ENCODE assay signal across 8 cellular contexts in genomic region chr2:230409316-230409715, GRCh38. TPM values are rescaled to one million over a fixed set of nuclear protein-coding genes. Genes with fewer than 3 reads are reported as not detected.
DNase-seq lines count a peak whose midpoint lies in the region; ATAC-seq and TF ChIP-seq lines count a peak whose summit lies in the region.
"Not testable (repeated sequence)": the region's sequence is repeated elsewhere in the genome, so short reads cannot be mapped to it uniquely, and the experiment has no call there.

No MANE protein-coding gene starts in this region.

- H4K91ac ChIP-seq in mesenchymal stem cell (ENCODE audit: low read length) = not testable (repeated sequence)

- peak overlapping the region; percentile 42 for H3K9ac ChIP-seq in mesenchymal stem cell (ENCODE audit: low read length)
- H3K9ac ChIP-seq in skeletal muscle tissue (ENCODE audit: low read depth in 1 of 3, low read length in 3 of 3) = not testable (repeated sequence)

- peaks cover 35% of the 10 kb centered on the region for H3K36me3 Mint-ChIP-seq in CD8-positive, alpha-beta T cell
- peaks cover 32% of the 10 kb centered on the region for H3K36me3 Mint-ChIP-seq in T-cell
- peaks cover 12% of the 10 kb centered on the region for H3K36me3 Mint-ChIP-seq in activated naive CD4-positive, alpha-beta T cell treated with anti-CD3 and anti-CD28 coated beads, Interleukin-2, amount 50 U/mL, for 24 hours

- H3K4me3 Mint-ChIP-seq in CD8-positive, alpha-beta T cell; activated naive CD4-positive, alpha-beta T cell treated with anti-CD3 and anti-CD28 coated beads, Interleukin-2, amount 50 U/mL, for 24 hours: not testable (repeated sequence)
- peak overlapping the region in 1 of 3 donors; percentile 91 for H3K4me3 Mint-ChIP-seq in T-cell

- not testable (repeated sequence) for DNase-seq in CD8-positive, alpha-beta T cell; T-cell; right atrium auricular region (ENCODE audit: low spot score); mesenchymal stem cell
- peak; percentile 85 for DNase-seq in esophagus muscularis mucosa (ENCODE audit: extremely low spot score)
- DNase-seq in uterus = peak in 1 of 2 donors; percentile 34

- H3K27me3 ChIP-seq in CD8-positive, alpha-beta T cell (ENCODE audit: insufficient read depth, low read length); esophagus muscularis mucosa; right atrium auricular region; mesenchymal stem cell (ENCODE audit: control insufficient read depth in 1 of 2, insufficient read depth in 1 of 2, low read length in 2 of 2); skeletal muscle tissue (ENCODE audit: control insufficient read depth in 3 of 3, insufficient read depth in 3 of 3, low read length in 3 of 3); uterus: not testable (repeated sequence)

- H3K36me3 ChIP-seq in CD8-positive, alpha-beta T cell (ENCODE audit: insufficient read depth, low read length); esophagus muscularis mucosa; right atrium auricular region; mesenchymal stem cell (ENCODE audit: control insufficient read depth in 1 of 2, insufficient read depth in 2 of 2, low read depth in 1 of 2, low read length in 2 of 2); skeletal muscle tissue (ENCODE audit: control insufficient read depth in 3 of 3, insufficient read depth in 3 of 3, low read length in 3 of 3); uterus: not testable (repeated sequence)

- not testable (repeated sequence) for ATAC-seq in CD8-positive, alpha-beta T cell
- ATAC-seq in T-cell (replicated peaks in 1 of 4) = peak in 1 of 4 experiments; percentile 22

- not testable (repeated sequence) for H2AK5ac ChIP-seq in mesenchymal stem cell (ENCODE audit: low read length, severe bottlenecking)

- not testable (repeated sequence) for H3K18ac ChIP-seq in mesenchymal stem cell (ENCODE audit: low read depth in 1 of 2, low read length in 2 of 2)

- intact Hi-C loops in CD8-positive, alpha-beta T cell (cut with DNase I, micrococcal nuclease); esophagus muscularis mucosa (cut with DNase I); uterus (cut with DNase I; ENCODE audit: low total_unique reads): not testable (repeated sequence)

- not testable (repeated sequence) for H3K27ac ChIP-seq in CD8-positive, alpha-beta T cell (ENCODE audit: low read depth, low read length); mesenchymal stem cell (ENCODE audit: low read length, poor library complexity, severe bottlenecking)
- H3K27ac ChIP-seq in esophagus muscularis mucosa (replicated peaks in 1 of 4) (peak overlapping the region; percentile 33 to 69 (median 62)), right atrium auricular region (peak overlapping the region; percentile 54 to 68), skeletal muscle tissue (ENCODE audit: low read depth, low read length) (peak overlapping the region; percentile 68), uterus (peak overlapping the region; percentile 12 to 40)

- H3K14ac ChIP-seq in mesenchymal stem cell (ENCODE audit: low read length in 2 of 2) = not testable (repeated sequence)

- WGBS in esophagus muscularis mucosa = 48% methylated on average over 2 of the region's 2 CpGs
- WGBS in mesenchymal stem cell = 83% methylated on average over 2 of the region's 2 CpGs

- H2BK5ac ChIP-seq in mesenchymal stem cell (ENCODE audit: low read depth, low read length, poor library complexity, severe bottlenecking) = not testable (repeated sequence)

- not testable (repeated sequence) for H3K4me3 ChIP-seq in CD8-positive, alpha-beta T cell (ENCODE audit: low read depth, low read length); esophagus muscularis mucosa; right atrium auricular region; mesenchymal stem cell (ENCODE audit: insufficient read depth in 1 of 2, low read depth in 1 of 2, low read length in 2 of 2); skeletal muscle tissue (ENCODE audit: low read length in 3 of 3); uterus

- H3K27me3 Mint-ChIP-seq in CD8-positive, alpha-beta T cell (ENCODE audit: low read depth); T-cell; activated naive CD4-positive, alpha-beta T cell treated with anti-CD3 and anti-CD28 coated beads, Interleukin-2, amount 50 U/mL, for 24 hours: not testable (repeated sequence)

- not testable (repeated sequence) for H3K9me3 Mint-ChIP-seq in CD8-positive, alpha-beta T cell; T-cell; activated naive CD4-positive, alpha-beta T cell treated with anti-CD3 and anti-CD28 coated beads, Interleukin-2, amount 50 U/mL, for 24 hours

- POLR2A ChIA-PET in CD8-positive, alpha-beta T cell (lab: Charles Lee) = interaction anchor here (1.5 kb wide), 1 partner anchor 22 kb away, joined by 4 read pairs; no protein-coding TSS in a partner anchor
- POLR2A ChIA-PET in T-cell (lab: Charles Lee) = not testable (repeated sequence)

- H3K4me1 ChIP-seq in CD8-positive, alpha-beta T cell (ENCODE audit: insufficient read depth, low read length) = peaks cover 37% of the 10 kb centered on the region
- peaks cover 35 to 41% (median 39%) of the 10 kb centered on the region in 4 donors for H3K4me1 ChIP-seq in esophagus muscularis mucosa
- H3K4me1 ChIP-seq in right atrium auricular region = peaks cover 0 to 41% of the 10 kb centered on the region in 2 donors
- H3K4me1 ChIP-seq in mesenchymal stem cell (ENCODE audit: control insufficient read depth, insufficient read depth, low read depth, low read length) = peaks cover 15% of the 10 kb centered on the region
- peaks cover 19 to 32% (median 26%) of the 10 kb centered on the region in 3 donors for H3K4me1 ChIP-seq in skeletal muscle tissue (ENCODE audit: control insufficient read depth in 3 of 3, insufficient read depth in 3 of 3, low read length in 3 of 3)
- not testable (repeated sequence) for H3K4me1 ChIP-seq in uterus

- not testable (repeated sequence) for H3K23ac ChIP-seq in mesenchymal stem cell (ENCODE audit: low read length in 2 of 2)

- CTCF ChIA-PET in CD8-positive, alpha-beta T cell (lab: Charles Lee) = not testable (repeated sequence)
- CTCF ChIA-PET in T-cell (lab: Charles Lee) = interaction anchor here in 1 of 2 donors (0.7 kb wide), 1 partner anchor 202 kb away, joined by 3 read pairs; no protein-coding TSS in a partner anchor

- H2BK120ac ChIP-seq in mesenchymal stem cell (ENCODE audit: low read depth, low read length) = not testable (repeated sequence)

- H3K27ac Mint-ChIP-seq in CD8-positive, alpha-beta T cell = peak overlapping the region; percentile 67
- peak overlapping the region; percentile 99 to 100 for H3K27ac Mint-ChIP-seq in T-cell
- peak overlapping the region; percentile 35 for H3K27ac Mint-ChIP-seq in activated naive CD4-positive, alpha-beta T cell treated with anti-CD3 and anti-CD28 coated beads, Interleukin-2, amount 50 U/mL, for 24 hours

- not testable (repeated sequence) for TF ChIP-seq POLR2A in esophagus muscularis mucosa (IDR thresholded peaks at IDR 0.05; ENCODE audit: low read depth); uterus (IDR thresholded peaks at IDR 0.05)

- not testable (repeated sequence) for H2AFZ ChIP-seq in mesenchymal stem cell (ENCODE audit: low read depth, low read length)

- not testable (repeated sequence) for H3K9me3 ChIP-seq in CD8-positive, alpha-beta T cell (ENCODE audit: low read length); esophagus muscularis mucosa; right atrium auricular region; mesenchymal stem cell (ENCODE audit: control insufficient read depth, low read length); skeletal muscle tissue (ENCODE audit: control insufficient read depth in 3 of 3, low read length in 3 of 3); uterus

- H3K4me1 Mint-ChIP-seq in CD8-positive, alpha-beta T cell (ENCODE audit: low read depth) = peaks cover 63% of the 10 kb centered on the region
- H3K4me1 Mint-ChIP-seq in T-cell = peaks cover 59 to 71% (median 65%) of the 10 kb centered on the region in 3 donors
- peaks cover 66% of the 10 kb centered on the region for H3K4me1 Mint-ChIP-seq in activated naive CD4-positive, alpha-beta T cell treated with anti-CD3 and anti-CD28 coated beads, Interleukin-2, amount 50 U/mL, for 24 hours

- not testable (repeated sequence) for H4K8ac ChIP-seq in mesenchymal stem cell (ENCODE audit: low read length)

- TF ChIP-seq EP300 in esophagus muscularis mucosa (IDR thresholded peaks at IDR 0.05) = not testable (repeated sequence)

- H2BK12ac ChIP-seq in mesenchymal stem cell (ENCODE audit: low read length in 2 of 2) = not testable (repeated sequence)

- H3K4ac ChIP-seq in mesenchymal stem cell (ENCODE audit: low read depth in 1 of 2, low read length in 2 of 2) = not testable (repeated sequence)

- not testable (repeated sequence) for H3K79me1 ChIP-seq in mesenchymal stem cell (replicated peaks; ENCODE audit: low read length, poor library complexity, severe bottlenecking)

- not testable (repeated sequence) for H2BK15ac ChIP-seq in mesenchymal stem cell (ENCODE audit: low read depth, poor library complexity, severe bottlenecking)

- H3K4me2 ChIP-seq in mesenchymal stem cell (ENCODE audit: low read length, poor library complexity, severe bottlenecking) = not testable (repeated sequence)

- TF ChIP-seq CTCF in CD8-positive, alpha-beta T cell (IDR thresholded peaks at IDR 0.05); esophagus muscularis mucosa (IDR thresholded peaks at IDR 0.05); right atrium auricular region (IDR thresholded peaks at IDR 0.05); uterus (IDR thresholded peaks at IDR 0.05): not testable (repeated sequence)

RNA-seq across cellular contexts. Expression of gene SP100, which starts 6.7 kb away (rescaled TPM):
- 100 to 1,000 TPM; 218 to 240 TPM for total RNA-seq in CD8-positive, alpha-beta T cell
- 100 to 1,000 TPM; 188 to 271 (median 217) TPM for total RNA-seq in T-cell
- 10 to 100 TPM; 83.8 to 95.5 (median 92.1) TPM for total RNA-seq in esophagus muscularis mucosa
- 10 to 100 TPM; 66.5 to 80.1 TPM for total RNA-seq in right atrium auricular region
- 71.1 TPM for polyA plus RNA-seq in mesenchymal stem cell (2013, experiment 1 of 2)
- polyA plus RNA-seq in mesenchymal stem cell (2013, experiment 2 of 2) = 72.9 TPM
- 24.0 TPM for total RNA-seq in skeletal muscle tissue
- 100 to 1,000 TPM in 3 of 4 donors, 10 to 100 TPM in 1; 65.9 to 197 (median 123) TPM for total RNA-seq in uterus

Comparison
In these comparisons a context has a peak if more than half of its experiments do, and no peak if none do; other contexts are left out.
1. H3K27ac Mint-ChIP-seq: peak in every context shown above with its lines; median percentile 100 in T-cell; 67 in CD8-positive, alpha-beta T cell; 35 in activated naive CD4-positive, alpha-beta T cell treated with anti-CD3 and anti-CD28 coated beads, Interleukin-2, amount 50 U/mL, for 24 hours.